ENCODE assay signal across 19 cellular contexts in the genomic region with DNA sequence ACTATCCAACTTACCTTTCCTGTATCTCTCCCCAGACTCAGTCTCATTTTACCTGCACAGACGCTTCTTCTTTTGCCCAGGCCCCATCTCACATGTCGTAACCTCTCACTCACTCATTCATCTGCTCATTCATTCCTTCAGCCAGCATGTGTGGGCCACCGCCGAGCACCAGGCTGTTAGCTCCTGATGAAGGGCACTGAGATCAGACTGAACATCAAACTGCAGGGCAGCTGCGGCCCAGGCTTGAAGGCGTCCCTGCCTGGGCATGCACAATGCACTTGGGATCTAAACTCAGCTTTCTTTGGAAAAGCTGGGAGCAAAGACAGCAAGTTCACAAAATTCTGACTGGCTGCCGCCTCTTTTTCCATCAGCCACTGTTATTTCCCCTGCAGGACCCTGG.
DNase-seq lines count a peak whose midpoint lies in the region; ATAC-seq, FAIRE-seq and TF ChIP-seq lines count a peak whose summit lies in the region.
"Had no signal": no experiment of that assay in that cellular context is flagged by ENCODE, and none has a peak within 500 bp of the region (broad histone marks: within the 10 kb centered on the region; RNA-seq: fewer than 3 reads in every experiment).

No MANE protein-coding gene starts in this region.

- peaks cover 0 to 2% (median 0%) of the 10 kb centered on the region in 4 experiments; a peak in 3 of 7 replicates for H3K27me3 ChIP-seq in H1 (replicated peaks in 1 of 4; ENCODE audit: control insufficient read depth in 3 of 4, extremely low read depth in 1 of 4, insufficient read depth in 3 of 4, low read length in 3 of 4)
- H3K27me3 ChIP-seq in stomach: peaks cover 0 to 27% (median 0%) of the 10 kb centered on the region in 3 donors
- H3K27me3 ChIP-seq: BE2C had no signal

- no peak overlapping the region for H4K8ac ChIP-seq in H1 (ENCODE audit: extremely low read depth, insufficient read depth, low read length)

- no peaks in the 10 kb centered on the region for H4K20me1 ChIP-seq in H1 (replicated peaks in 1 of 2; ENCODE audit: control insufficient read depth in 1 of 2, insufficient read depth in 2 of 2, low read length in 2 of 2)

- H3K27me3 Mint-ChIP-seq in WTC11 (ENCODE audit: low read depth) (no peaks in the 10 kb centered on the region; the same call in none of the 2 replicates), type B pancreatic cell (peaks cover 40% of the 10 kb centered on the region)

- H3K4ac ChIP-seq in H1 (replicated peaks; ENCODE audit: insufficient read length, low read depth, low read length): peak overlapping the region; percentile 61

- H2BK20ac ChIP-seq in H1 (ENCODE audit: low read length): peak overlapping the region; percentile 53; the same call in 1 of the 2 replicates

- H3K27ac Mint-ChIP-seq in WTC11: peak overlapping the region; percentile 37; the same call in 1 of the 2 replicates
- no peak overlapping the region for H3K27ac Mint-ChIP-seq in type B pancreatic cell
- H3K27ac Mint-ChIP-seq: CD8-positive, alpha-beta T cell; HFFc6 had no signal

- H3K79me2 ChIP-seq in H1 (ENCODE audit: control insufficient read depth in 1 of 2, insufficient read depth in 2 of 2, low read length in 2 of 2): no peaks in the 10 kb centered on the region

- no peak overlapping the region for H3K4me3 Mint-ChIP-seq in WTC11
- H3K4me3 Mint-ChIP-seq in type B pancreatic cell: no peak overlapping the region
- H3K4me3 Mint-ChIP-seq: CD8-positive, alpha-beta T cell; HFFc6 had no signal

- no peaks in the 10 kb centered on the region for H3K23me2 ChIP-seq in H1 (ENCODE audit: low read depth, low read length)

- H3K9me3 Mint-ChIP-seq in WTC11: no peaks in the 10 kb centered on the region
- H3K9me3 Mint-ChIP-seq in type B pancreatic cell: no peaks in the 10 kb centered on the region
- H3K9me3 Mint-ChIP-seq: CD8-positive, alpha-beta T cell had no signal

- H3K4me1 ChIP-seq in H1 (replicated peaks in 1 of 4; ENCODE audit: control insufficient read depth in 3 of 4, insufficient read depth in 4 of 4, low read length in 3 of 4) (peaks cover 15 to 37% (median 24%) of the 10 kb centered on the region in 4 experiments), stomach (peaks cover 0 to 16% (median 4%) of the 10 kb centered on the region in 4 donors)
- H3K4me1 ChIP-seq: BE2C had no signal

- POLR2A ChIA-PET in WTC11 (lab: Charles Lee): no interaction called here
- POLR2A ChIA-PET in H1 (lab: Charles Lee; ENCODE audit: partially characterized antibody): no interaction called here

- WGBS in H1 (ENCODE audit: extremely low coverage in 1 of 2, insufficient coverage in 1 of 2, insufficient read length in 1 of 2, insufficient replicate concordance in 2 of 2, low coverage in 1 of 2, low lambda C conversion rate in 2 of 2, missing lambda C conversion rate in 1 of 2), 2 experiments: 75% methylated on average over 7 of the region's 7 CpGs; no CpG with 5 or more reads in 1 of the 2 experiments
- WGBS in stomach, 5 donors: 75 to 85% (median 77%) methylated on average over 7 of the region's 7 CpGs

- no peak overlapping the region for H2AFZ ChIP-seq in H1 (ENCODE audit: low read length)

- H3K36me3 Mint-ChIP-seq in WTC11: no peaks in the 10 kb centered on the region; the same call in 1 of the 2 replicates
- H3K36me3 Mint-ChIP-seq in type B pancreatic cell: no peaks in the 10 kb centered on the region
- H3K36me3 Mint-ChIP-seq: CD8-positive, alpha-beta T cell had no signal

- TF ChIP-seq CTCF in WTC11 (IDR thresholded peaks at IDR 0.05) (no peak), H1 (IDR thresholded peaks at IDR 0.05; ENCODE audit: control extremely low read depth in 1 of 3, insufficient read depth in 1 of 3, low read depth in 1 of 3, low read length in 3 of 3) (no peak), type B pancreatic cell (conservative IDR thresholded peaks at IDR 0.05) (no peak), stomach (IDR thresholded peaks at IDR 0.05) (no peak)

- no peak overlapping the region for H2BK15ac ChIP-seq in H1 (ENCODE audit: low read length)

- H3K4me2 ChIP-seq in H1 (ENCODE audit: insufficient read depth in 1 of 2, low read depth in 2 of 2, low read length in 2 of 2): no peak overlapping the region; a peak in 2 of 4 replicates

- H4K5ac ChIP-seq in H1 (ENCODE audit: insufficient read length, low read depth, low read length): no peak overlapping the region

- no peak overlapping the region for H3K14ac ChIP-seq in H1 (ENCODE audit: insufficient read length)

- H3K18ac ChIP-seq in H1 (ENCODE audit: extremely low read depth, low read length): peak overlapping the region; percentile 4

- H3K4me1 Mint-ChIP-seq in WTC11: peaks cover 77% of the 10 kb centered on the region
- H3K4me1 Mint-ChIP-seq in type B pancreatic cell (ENCODE audit: unreplicated experiment): peaks cover 8% of the 10 kb centered on the region

- TF ChIP-seq EP300 in H1 (IDR thresholded peaks at IDR 0.05; ENCODE audit: borderline replicate concordance in 1 of 2, low read depth in 2 of 2, low read length in 2 of 2) (no peak), stomach (IDR thresholded peaks at IDR 0.05) (no peak)

- H3K9me3 ChIP-seq in H1 (ENCODE audit: insufficient read depth in 2 of 2, low read depth in 1 of 2, low read length in 1 of 2) (no peaks in the 10 kb centered on the region), stomach (no peaks in the 10 kb centered on the region)

- TF ChIP-seq POLR2A in H1 (IDR thresholded peaks at IDR 0.05; ENCODE audit: control extremely low read depth in 1 of 2, low read depth in 2 of 2, low read length in 2 of 2) (no peak), stomach (IDR thresholded peaks at IDR 0.05) (no peak)

- peak overlapping the region; percentile 5 for H3K56ac ChIP-seq in H1 (replicated peaks; ENCODE audit: insufficient read length, low read depth, low read length)

- CTCF ChIA-PET in WTC11 (lab: Charles Lee): no interaction called here
- CTCF ChIA-PET in H1 (lab: Charles Lee; ENCODE audit: partially characterized antibody): interaction anchor here (0.6 kb wide), 1 partner anchor 514 kb away, joined by 3 read pairs; no protein-coding TSS in a partner anchor

- no peaks in the 10 kb centered on the region; the same call in 1 of the 2 replicates for H3K79me1 ChIP-seq in H1 (ENCODE audit: low read depth, low read length)

- peak overlapping the region; percentile 82 for H2BK12ac ChIP-seq in H1 (ENCODE audit: low read depth, low read length)

- no peak overlapping the region for H2AK5ac ChIP-seq in H1 (ENCODE audit: low read depth, low read length)

- no peak overlapping the region for H3K23ac ChIP-seq in H1 (ENCODE audit: insufficient read length)

- peak overlapping the region; percentile 49 for H4K91ac ChIP-seq in H1 (replicated peaks; ENCODE audit: insufficient read length, low read length)

- H3K9ac ChIP-seq in H1 (replicated peaks in 1 of 4; ENCODE audit: extremely low read depth in 1 of 4, low read depth in 3 of 4, low read length in 3 of 4): no peak overlapping the region

- H2BK5ac ChIP-seq in H1 (ENCODE audit: low read depth, low read length): peak overlapping the region; percentile 98; the same call in 1 of the 2 replicates

- no peak for DNase-seq in WTC11 (ENCODE audit: low spot score)
- DNase-seq in H1 (ENCODE audit: low read depth in 1 of 2, low spot score in 2 of 2): peak in 1 of 2 experiments; percentile 39
- DNase-seq in mesenteric fat pad (ENCODE audit: low spot score): peak; percentile 62
- DNase-seq in type B pancreatic cell (ENCODE audit: extremely low spot score, unreplicated experiment): peak; percentile 52
- no peak for DNase-seq in RCC 7860 (ENCODE audit: low spot score)
- no peak for DNase-seq in stomach
- DNase-seq in cerebellar nuclear complex (lab: John Stamatoyannopoulos, UW): no peak
- DNase-seq: BE2C, COR-L47, DMS153, DMS79 treated with DMSO at 0.1 percent for 48 hours, EL, HCEC 1CT, HFFc6 had no signal

- no peak for FAIRE-seq in H1 (lab: Jason Lieb, UNC)
- no peak for FAIRE-seq in RCC 7860 (lab: Jason Lieb, UNC)
- FAIRE-seq: A204.1, D721Med, G401.6, GM19239 had no signal

- no peak for ATAC-seq in WTC11
- ATAC-seq: CD8-positive, alpha-beta T cell had no signal

- H2BK120ac ChIP-seq in H1 (replicated peaks; ENCODE audit: low read depth, low read length): peak overlapping the region; percentile 83

- no peak for TF ChIP-seq RAD21 in H1 (IDR thresholded peaks at IDR 0.05 in 1 of 2, conservative IDR thresholded peaks at IDR 0.05 in 1 of 2; ENCODE audit: low read depth in 2 of 2, low read length in 2 of 2)

- H3K36me3 ChIP-seq in H1 (ENCODE audit: control insufficient read depth in 2 of 4, insufficient read depth in 4 of 4, low read length in 3 of 4): no peaks in the 10 kb centered on the region
- no peaks in the 10 kb centered on the region for H3K36me3 ChIP-seq in stomach
- H3K36me3 ChIP-seq: BE2C had no signal

- no peak overlapping the region for H3K27ac ChIP-seq in H1 (ENCODE audit: low read depth, low read length)
- no peak overlapping the region for H3K27ac ChIP-seq in stomach

- intact Hi-C loops in stomach (cut with DNase I; ENCODE audit: low total_unique reads): no loop called here

- no peak overlapping the region for H3K4me3 ChIP-seq in H1 (ENCODE audit: extremely low read depth in 1 of 4, insufficient read depth in 2 of 4, low read depth in 3 of 4, low read length in 4 of 4)
- H3K4me3 ChIP-seq in stomach: no peak overlapping the region

TF ChIP-seq in WTC11, 78 proteins besides CTCF, POLR2A, EP300 and RAD21 (continues in another document):
- TF ChIP-seq, protein P1, sequence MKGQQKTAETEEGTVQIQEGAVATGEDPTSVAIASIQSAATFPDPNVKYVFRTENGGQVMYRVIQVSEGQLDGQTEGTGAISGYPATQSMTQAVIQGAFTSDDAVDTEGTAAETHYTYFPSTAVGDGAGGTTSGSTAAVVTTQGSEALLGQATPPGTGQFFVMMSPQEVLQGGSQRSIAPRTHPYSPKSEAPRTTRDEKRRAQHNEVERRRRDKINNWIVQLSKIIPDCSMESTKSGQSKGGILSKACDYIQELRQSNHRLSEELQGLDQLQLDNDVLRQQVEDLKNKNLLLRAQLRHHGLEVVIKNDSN (CRISPR knock-in tag; IDR thresholded peaks at IDR 0.05): no peak
- TF ChIP-seq GRHL2 (CRISPR knock-in tag; IDR thresholded peaks at IDR 0.05; ENCODE audit: insufficient replicate concordance, severe bottlenecking) (no peak), ZNF423 (CRISPR knock-in tag; IDR thresholded peaks at IDR 0.05) (no peak), NR3C1 (CRISPR knock-in tag; conservative IDR thresholded peaks at IDR 0.05; ENCODE audit: low read depth) (no peak)

TF ChIP-seq in H1, 55 proteins besides CTCF, POLR2A, EP300 and RAD21 (continues in another document):
- TF ChIP-seq CHD1 (IDR thresholded peaks at IDR 0.05; ENCODE audit: low read depth, low read length): no peak
- no peak for TF ChIP-seq NRF1 (IDR thresholded peaks at IDR 0.05; ENCODE audit: low read depth, low read length)
- TF ChIP-seq HDAC6 (IDR thresholded peaks at IDR 0.05; ENCODE audit: low read depth, low read length): no peak
- no peak for TF ChIP-seq GTF2F1 (IDR thresholded peaks at IDR 0.05; ENCODE audit: borderline replicate concordance, low read depth, low read length)
- no peak for TF ChIP-seq POU5F1 (IDR thresholded peaks at IDR 0.05; ENCODE audit: low read depth, low read length)
- TF ChIP-seq, protein P2, sequence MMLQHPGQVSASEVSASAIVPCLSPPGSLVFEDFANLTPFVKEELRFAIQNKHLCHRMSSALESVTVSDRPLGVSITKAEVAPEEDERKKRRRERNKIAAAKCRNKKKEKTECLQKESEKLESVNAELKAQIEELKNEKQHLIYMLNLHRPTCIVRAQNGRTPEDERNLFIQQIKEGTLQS (IDR thresholded peaks at IDR 0.05; ENCODE audit: insufficient read depth, low read depth, low read length): no peak

Comparison
In these comparisons a context has a peak if more than half of its experiments do, and no peak if none do; other contexts are left out.
1. DNase-seq: peak in mesenteric fat pad (single experiment) and type B pancreatic cell (single experiment); none in WTC11 (single experiment), RCC 7860 (single experiment), stomach (single experiment) and cerebellar nuclear complex (0 of 2).